In the genomic region with DNA sequence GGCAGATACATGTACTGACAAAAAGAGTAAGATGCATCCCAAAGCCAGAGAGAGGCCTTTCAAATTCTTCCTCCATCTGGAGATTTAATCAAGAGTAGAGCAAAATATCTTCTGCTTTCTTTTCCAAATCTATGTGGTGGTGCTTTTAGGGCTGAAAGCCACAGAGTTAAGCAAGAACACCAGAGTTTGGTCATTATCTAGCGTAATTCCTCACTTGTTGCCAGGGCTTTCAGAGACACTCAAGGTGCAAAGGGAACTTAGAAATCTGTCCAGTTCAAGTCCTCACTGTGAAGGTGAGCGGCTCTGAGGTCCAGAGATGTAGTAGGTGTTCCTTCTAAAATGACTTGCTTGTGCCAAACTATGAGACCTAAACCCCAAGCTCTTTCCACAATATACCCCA, we compare ENCODE assay signal across 23 cellular contexts.
"Had no signal": no experiment of that assay in that cellular context is flagged by ENCODE, and none has a peak within 500 bp of the region (broad histone marks: within the 10 kb centered on the region; RNA-seq: fewer than 3 reads in every experiment).

No MANE protein-coding gene starts in this region.

- H3K27me3 ChIP-seq: brain microvascular endothelial cell, esophagus muscularis mucosa, tibial nerve had no signal

- DNase-seq: activated B cell treated with CpG ODN at 0.5 μM for 24 hours; activated CD4-positive, alpha-beta T cell treated with anti-CD3 and anti-CD28 coated beads, Interleukin-2, amount 10 ng/mL, durations not matched to agents 24 days and 14 days; activated CD8-positive, alpha-beta memory T cell treated with anti-CD3 and anti-CD28 coated beads, Interleukin-2, amount 50 U/mL, for 4 hours; activated CD8-positive, alpha-beta T cell treated with anti-CD3 and anti-CD28 coated beads, Interleukin-2, amount 10 ng/mL, durations not matched to agents 7 days and 5 days; activated gamma-delta T cell treated with Interleukin-2 at 50 U/mL for 16 hours; activated naive CD8-positive, alpha-beta T cell treated with anti-CD3 and anti-CD28 coated beads, Interleukin-2, amount 10 ng/mL, durations not matched to agents 7 days and 5 days; activated T-cell treated with anti-CD3 and anti-CD28 coated beads, Interleukin-2, amount 50 U/mL, for 72 hours; anterior cingulate cortex; brain microvascular endothelial cell; effector CD4-positive, alpha-beta T cell; hippocampal formation; kidney; left ventricle myocardium superior; mesenchymal stem cell; nucleus accumbens; stimulated activated CD4-positive, alpha-beta T cell treated with anti-CD3 and anti-CD28 coated beads, Interleukin-15, amount 100 ng/mL, for 24 hours; stimulated activated CD4-positive, alpha-beta T cell treated with anti-CD3 and anti-CD28 coated beads, Interleukin-4, amount 100 ng/mL, for 24 hours; stimulated activated naive CD4-positive, alpha-beta T cell treated with Interleukin-2 at 50 U/mL for 16 hours; substantia nigra had no signal

- H3K9me3 ChIP-seq: esophagus muscularis mucosa, tibial nerve had no signal

- FAIRE-seq: kidney had no signal

- H3K36me3 ChIP-seq: brain microvascular endothelial cell, esophagus muscularis mucosa, tibial nerve had no signal

- H3K4me3 ChIP-seq: coronary artery, esophagus muscularis mucosa, skin epidermis, tibial nerve had no signal

- ATAC-seq: activated CD8-positive, alpha-beta T cell treated with anti-CD3 and anti-CD28 coated beads, Interleukin-2, amount 10 ng/mL, durations not matched to agents 7 days and 5 days; activated T-cell treated with anti-CD3 and anti-CD28 coated beads, Interleukin-2, amount 50 U/mL, for 72 hours; left ventricle myocardium superior had no signal

- H3K27ac ChIP-seq: brain microvascular endothelial cell, coronary artery, esophagus muscularis mucosa, skin epidermis, tibial nerve had no signal

- H3K4me1 ChIP-seq: esophagus muscularis mucosa had no signal
